Comparison of ENCODE assay signal across 20 cellular contexts in the genomic region with DNA sequence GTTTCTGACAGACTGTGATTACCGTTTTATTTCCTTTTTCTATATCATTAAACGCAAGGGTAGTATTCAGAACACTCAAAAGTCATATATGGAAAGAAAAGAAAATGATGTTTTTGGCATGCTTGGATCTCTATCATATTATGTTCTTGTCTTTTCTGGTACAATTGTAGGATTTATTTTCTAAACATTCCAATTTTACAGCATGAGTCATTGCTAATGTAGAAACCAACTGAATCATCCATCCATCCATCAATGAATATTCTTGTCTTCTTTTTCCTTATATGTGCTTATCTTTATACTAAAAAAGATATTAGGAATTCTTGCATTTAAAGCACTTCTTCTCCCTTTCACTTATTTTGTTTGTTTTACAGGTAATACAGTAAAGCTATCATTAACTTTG. TPM values are rescaled to one million over a fixed set of nuclear protein-coding genes. Genes with fewer than 3 reads are reported as not detected.
A peak's percentile ranks its signal among the peaks of the same experiment; 100 is the strongest.
DNase-seq lines count a peak whose midpoint lies in the region; ATAC-seq, FAIRE-seq and TF ChIP-seq lines count a peak whose summit lies in the region.
"Had no signal": no experiment of that assay in that cellular context is flagged by ENCODE, and none has a peak within 500 bp of the region (broad histone marks: within the 10 kb centered on the region; RNA-seq: fewer than 3 reads in every experiment).

No MANE protein-coding gene starts in this region.

- FAIRE-seq in A204.1 (lab: Jason Lieb, UNC): peak; percentile 25
- FAIRE-seq: GM12892, H1, HTR-8/SVneo had no signal

- peak; percentile 40 for DNase-seq in HT1080 (ENCODE audit: low read depth)
- peak; percentile 62 for DNase-seq in amniotic epithelial cell (ENCODE audit: low read depth)
- DNase-seq in kidney glomerular epithelial cell (lab: John Stamatoyannopoulos, UW): peak; percentile 41
- DNase-seq in stimulated activated naive CD4-positive, alpha-beta T cell (lab: John Stamatoyannopoulos, UW): no peak
- DNase-seq: 8988T, C1 segment of cervical spinal cord, DND-41, GF-D8, NCI-H1417 treated with DMSO at 0.1 percent for 48 hours, NCI-H2029, NCI-H2171 treated with DMSO at 0.1 percent for 48 hours, NCI-H748 treated with DMSO at 0.1 percent for 48 hours, OCI-M1 had no signal

- ATAC-seq in HG03342 (IDR thresholded peaks at IDR 0.05; ENCODE audit: unreplicated experiment) (no peak), SK-N-SH treated with all-trans-retinoic acid at 6 μM for 48 hours (no peak), GM18511 (IDR thresholded peaks at IDR 0.05; ENCODE audit: unreplicated experiment) (no peak)

TF ChIP-seq in SK-N-SH treated with all-trans-retinoic acid at 6 μM for 48 hours, 23 proteins besides CTCF, POLR2A, EP300 and RAD21:
- TF ChIP-seq, protein P1, sequence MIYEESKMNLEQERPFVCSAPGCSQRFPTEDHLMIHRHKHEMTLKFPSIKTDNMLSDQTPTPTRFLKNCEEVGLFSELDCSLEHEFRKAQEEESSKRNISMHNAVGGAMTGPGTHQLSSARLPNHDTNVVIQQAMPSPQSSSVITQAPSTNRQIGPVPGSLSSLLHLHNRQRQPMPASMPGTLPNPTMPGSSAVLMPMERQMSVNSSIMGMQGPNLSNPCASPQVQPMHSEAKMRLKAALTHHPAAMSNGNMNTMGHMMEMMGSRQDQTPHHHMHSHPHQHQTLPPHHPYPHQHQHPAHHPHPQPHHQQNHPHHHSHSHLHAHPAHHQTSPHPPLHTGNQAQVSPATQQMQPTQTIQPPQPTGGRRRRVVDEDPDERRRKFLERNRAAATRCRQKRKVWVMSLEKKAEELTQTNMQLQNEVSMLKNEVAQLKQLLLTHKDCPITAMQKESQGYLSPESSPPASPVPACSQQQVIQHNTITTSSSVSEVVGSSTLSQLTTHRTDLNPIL (CRISPR knock-in tag; IDR thresholded peaks at IDR 0.05; ENCODE audit: low read depth): no peak
- TF ChIP-seq TCF4 (CRISPR knock-in tag; IDR thresholded peaks at IDR 0.05; ENCODE audit: borderline replicate concordance) (no peak), ZNF70 (CRISPR knock-in tag; IDR thresholded peaks at IDR 0.05) (no peak), ISL1 (CRISPR knock-in tag; IDR thresholded peaks at IDR 0.05) (no peak), ESRRG (CRISPR knock-in tag; IDR thresholded peaks at IDR 0.05) (no peak), GLIS3 (CRISPR knock-in tag; IDR thresholded peaks at IDR 0.05) (no peak), BACH2 (CRISPR knock-in tag; IDR thresholded peaks at IDR 0.05; ENCODE audit: borderline replicate concordance) (no peak)
- TF ChIP-seq, protein P2, sequence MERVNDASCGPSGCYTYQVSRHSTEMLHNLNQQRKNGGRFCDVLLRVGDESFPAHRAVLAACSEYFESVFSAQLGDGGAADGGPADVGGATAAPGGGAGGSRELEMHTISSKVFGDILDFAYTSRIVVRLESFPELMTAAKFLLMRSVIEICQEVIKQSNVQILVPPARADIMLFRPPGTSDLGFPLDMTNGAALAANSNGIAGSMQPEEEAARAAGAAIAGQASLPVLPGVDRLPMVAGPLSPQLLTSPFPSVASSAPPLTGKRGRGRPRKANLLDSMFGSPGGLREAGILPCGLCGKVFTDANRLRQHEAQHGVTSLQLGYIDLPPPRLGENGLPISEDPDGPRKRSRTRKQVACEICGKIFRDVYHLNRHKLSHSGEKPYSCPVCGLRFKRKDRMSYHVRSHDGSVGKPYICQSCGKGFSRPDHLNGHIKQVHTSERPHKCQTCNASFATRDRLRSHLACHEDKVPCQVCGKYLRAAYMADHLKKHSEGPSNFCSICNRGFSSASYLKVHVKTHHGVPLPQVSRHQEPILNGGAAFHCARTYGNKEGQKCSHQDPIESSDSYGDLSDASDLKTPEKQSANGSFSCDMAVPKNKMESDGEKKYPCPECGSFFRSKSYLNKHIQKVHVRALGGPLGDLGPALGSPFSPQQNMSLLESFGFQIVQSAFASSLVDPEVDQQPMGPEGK (CRISPR knock-in tag; IDR thresholded peaks at IDR 0.05; ENCODE audit: borderline replicate concordance): no peak
- TF ChIP-seq, protein P3, sequence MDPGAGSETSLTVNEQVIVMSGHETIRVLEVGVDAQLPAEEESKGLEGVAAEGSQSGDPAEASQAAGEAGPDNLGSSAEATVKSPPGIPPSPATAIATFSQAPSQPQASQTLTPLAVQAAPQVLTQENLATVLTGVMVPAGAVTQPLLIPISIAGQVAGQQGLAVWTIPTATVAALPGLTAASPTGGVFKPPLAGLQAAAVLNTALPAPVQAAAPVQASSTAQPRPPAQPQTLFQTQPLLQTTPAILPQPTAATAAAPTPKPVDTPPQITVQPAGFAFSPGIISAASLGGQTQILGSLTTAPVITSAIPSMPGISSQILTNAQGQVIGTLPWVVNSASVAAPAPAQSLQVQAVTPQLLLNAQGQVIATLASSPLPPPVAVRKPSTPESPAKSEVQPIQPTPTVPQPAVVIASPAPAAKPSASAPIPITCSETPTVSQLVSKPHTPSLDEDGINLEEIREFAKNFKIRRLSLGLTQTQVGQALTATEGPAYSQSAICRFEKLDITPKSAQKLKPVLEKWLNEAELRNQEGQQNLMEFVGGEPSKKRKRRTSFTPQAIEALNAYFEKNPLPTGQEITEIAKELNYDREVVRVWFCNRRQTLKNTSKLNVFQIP (CRISPR knock-in tag; IDR thresholded peaks at IDR 0.05; ENCODE audit: borderline replicate concordance, low read depth): no peak
- TF ChIP-seq, protein P4, sequence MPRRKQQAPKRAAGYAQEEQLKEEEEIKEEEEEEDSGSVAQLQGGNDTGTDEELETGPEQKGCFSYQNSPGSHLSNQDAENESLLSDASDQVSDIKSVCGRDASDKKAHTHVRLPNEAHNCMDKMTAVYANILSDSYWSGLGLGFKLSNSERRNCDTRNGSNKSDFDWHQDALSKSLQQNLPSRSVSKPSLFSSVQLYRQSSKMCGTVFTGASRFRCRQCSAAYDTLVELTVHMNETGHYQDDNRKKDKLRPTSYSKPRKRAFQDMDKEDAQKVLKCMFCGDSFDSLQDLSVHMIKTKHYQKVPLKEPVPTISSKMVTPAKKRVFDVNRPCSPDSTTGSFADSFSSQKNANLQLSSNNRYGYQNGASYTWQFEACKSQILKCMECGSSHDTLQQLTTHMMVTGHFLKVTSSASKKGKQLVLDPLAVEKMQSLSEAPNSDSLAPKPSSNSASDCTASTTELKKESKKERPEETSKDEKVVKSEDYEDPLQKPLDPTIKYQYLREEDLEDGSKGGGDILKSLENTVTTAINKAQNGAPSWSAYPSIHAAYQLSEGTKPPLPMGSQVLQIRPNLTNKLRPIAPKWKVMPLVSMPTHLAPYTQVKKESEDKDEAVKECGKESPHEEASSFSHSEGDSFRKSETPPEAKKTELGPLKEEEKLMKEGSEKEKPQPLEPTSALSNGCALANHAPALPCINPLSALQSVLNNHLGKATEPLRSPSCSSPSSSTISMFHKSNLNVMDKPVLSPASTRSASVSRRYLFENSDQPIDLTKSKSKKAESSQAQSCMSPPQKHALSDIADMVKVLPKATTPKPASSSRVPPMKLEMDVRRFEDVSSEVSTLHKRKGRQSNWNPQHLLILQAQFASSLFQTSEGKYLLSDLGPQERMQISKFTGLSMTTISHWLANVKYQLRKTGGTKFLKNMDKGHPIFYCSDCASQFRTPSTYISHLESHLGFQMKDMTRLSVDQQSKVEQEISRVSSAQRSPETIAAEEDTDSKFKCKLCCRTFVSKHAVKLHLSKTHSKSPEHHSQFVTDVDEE (CRISPR knock-in tag; IDR thresholded peaks at IDR 0.05): no peak

RNA-seq across cellular contexts. Expression of a gene that starts 20.4 kb away (rescaled TPM):
- 134 and 138 TPM in 2 replicates for total RNA-seq in HT1080 (2014; rRNA removed; shearing (Covaris generic))
- polyA plus RNA-seq in HT1080 (2015; cell fraction: cytosol; rRNA removed): 178 and 200 TPM in 2 replicates
- 286 and 294 TPM in 2 replicates for polyA plus RNA-seq in HT1080 (2015; cell fraction: nucleus; rRNA removed)

RNA-seq across cellular contexts. Expression of a gene that starts 20.7 kb away (rescaled TPM):
- total RNA-seq in HT1080 (2014; rRNA removed; shearing (Covaris generic)): 0.24 and 0.50 TPM in 2 replicates
- polyA plus RNA-seq in HT1080 (2015; cell fraction: cytosol; rRNA removed): 3.2 and 3.7 TPM in 2 replicates
- 5.3 and 7.8 TPM in 2 replicates for polyA plus RNA-seq in HT1080 (2015; cell fraction: nucleus; rRNA removed)

Comparison
In these comparisons a context has a peak if more than half of its experiments do, and no peak if none do; other contexts are left out.
1. DNase-seq: peak in HT1080 (single experiment), amniotic epithelial cell (single experiment) and kidney glomerular epithelial cell (single experiment); none in stimulated activated naive CD4-positive, alpha-beta T cell (0 of 6).